22 cellular contexts compared by ENCODE assay signal in the genomic region with DNA sequence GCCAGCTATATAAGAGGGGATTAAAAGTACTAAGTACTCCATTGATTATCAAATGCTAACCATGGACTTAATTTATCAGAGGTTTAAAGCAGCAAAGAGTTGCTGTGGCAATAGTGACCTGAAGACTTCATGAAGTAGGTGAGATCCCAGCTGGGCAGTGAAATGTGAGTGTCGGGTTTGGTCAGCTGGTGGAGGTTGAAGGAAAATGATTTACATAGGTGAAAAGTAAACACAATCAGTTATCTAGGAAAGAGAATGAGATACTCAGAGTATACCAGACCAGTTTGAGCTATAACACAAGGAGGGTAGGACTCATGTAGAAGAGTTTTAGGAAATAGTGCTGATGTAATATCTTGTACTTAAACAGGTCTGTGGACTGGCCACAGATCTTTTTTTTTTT. TPM values are rescaled to one million over a fixed set of nuclear protein-coding genes. Genes with fewer than 3 reads are reported as not detected.
DNase-seq lines count a peak whose midpoint lies in the region; ATAC-seq, FAIRE-seq and TF ChIP-seq lines count a peak whose summit lies in the region.
"Had no signal": no experiment of that assay in that cellular context is flagged by ENCODE, and none has a peak within 500 bp of the region (broad histone marks: within the 10 kb centered on the region; RNA-seq: fewer than 3 reads in every experiment).

No MANE protein-coding gene starts in this region.

- H3K9me3 Mint-ChIP-seq in activated naive CD8-positive, alpha-beta T cell (ENCODE audit: low read depth): no peaks in the 10 kb centered on the region
- no peaks in the 10 kb centered on the region for H3K9me3 Mint-ChIP-seq in activated naive CD8-positive, alpha-beta T cell treated with anti-CD3 and anti-CD28 coated beads, Interleukin-2, amount 50 U/mL, for 24 hours

- H3K4me3 ChIP-seq in pancreas (no peak overlapping the region), PC-3 (ENCODE audit: low read length) (no peak overlapping the region)
- H3K4me3 ChIP-seq: GM23248 had no signal

- H3K27ac Mint-ChIP-seq in activated naive CD8-positive, alpha-beta T cell: peak overlapping the region; percentile 7
- H3K27ac Mint-ChIP-seq in activated naive CD8-positive, alpha-beta T cell treated with anti-CD3 and anti-CD28 coated beads, Interleukin-2, amount 50 U/mL, for 24 hours: no peak overlapping the region

- POLR2A ChIA-PET in PC-3 (lab: Charles Lee; ENCODE audit: unreplicated experiment): interaction anchor here (0.6 kb wide), 1 partner anchor 16 kb away, joined by 3 read pairs; no protein-coding TSS in a partner anchor

- no peak for FAIRE-seq in pancreas (lab: Jason Lieb, UNC)
- FAIRE-seq in frontal cortex (lab: Jason Lieb, UNC): no peak
- FAIRE-seq: D721Med, GM12891 had no signal

- H3K27me3 ChIP-seq in pancreas (no peaks in the 10 kb centered on the region), PC-3 (ENCODE audit: low read length) (no peaks in the 10 kb centered on the region)

- TF ChIP-seq CTCF in pancreas (IDR thresholded peaks at IDR 0.05): no peak
- no peak for TF ChIP-seq CTCF in PC-3 (conservative IDR thresholded peaks at IDR 0.05; ENCODE audit: low read depth, low read length)

- H3K9ac ChIP-seq in PC-3 (ENCODE audit: low read length): no peak overlapping the region
- H3K9ac ChIP-seq: GM23248, KMS-11 had no signal

- no peak overlapping the region for H3K4me2 ChIP-seq in PC-3 (ENCODE audit: low read length)
- H3K4me2 ChIP-seq: KMS-11 had no signal

- no peaks in the 10 kb centered on the region for H3K9me3 ChIP-seq in pancreas
- no peaks in the 10 kb centered on the region for H3K9me3 ChIP-seq in PC-3 (ENCODE audit: low read length)

- H3K79me2 ChIP-seq in PC-3 (ENCODE audit: low read length): no peaks in the 10 kb centered on the region

- H3K27ac ChIP-seq in pancreas: no peak overlapping the region
- H3K27ac ChIP-seq in PC-3 (ENCODE audit: low read length): no peak overlapping the region
- H3K27ac ChIP-seq: GM23248, KMS-11 had no signal

- H4K20me1 ChIP-seq in PC-3 (ENCODE audit: low read length): no peaks in the 10 kb centered on the region

- no peaks in the 10 kb centered on the region for H3K9me2 ChIP-seq in PC-3 (replicated peaks; ENCODE audit: low read length)

- intact Hi-C loops in pancreas (cut with DNase I): no loop called here
- intact Hi-C loops in PC-3 (cut with micrococcal nuclease): no loop called here

- BruUV-seq in PC-3 (replicated peaks; lab: Mats Ljungman, UMichigan): no TSS peak

- H3K4me1 ChIP-seq in pancreas (peaks cover 0 to 12% (median 6%) of the 10 kb centered on the region in 3 donors), PC-3 (ENCODE audit: insufficient read depth, low read length) (peaks cover 13% of the 10 kb centered on the region)

- no peak overlapping the region for H3K4me3 Mint-ChIP-seq in activated naive CD8-positive, alpha-beta T cell
- H3K4me3 Mint-ChIP-seq in activated naive CD8-positive, alpha-beta T cell treated with anti-CD3 and anti-CD28 coated beads, Interleukin-2, amount 50 U/mL, for 24 hours: no peak overlapping the region

- peaks cover 4% of the 10 kb centered on the region for H3F3A ChIP-seq in PC-3 (ENCODE audit: low read length, unreplicated experiment)

- no peak for DNase-seq in activated naive CD8-positive, alpha-beta T cell treated with anti-CD3 and anti-CD28 coated beads, Interleukin-2, amount 50 U/mL, for 24 hours
- DNase-seq in HuH-7.5 (ENCODE audit: low spot score): peak; percentile 19
- DNase-seq in SHP77 treated with DMSO at 0.1 percent for 48 hours (lab: John Stamatoyannopoulos, UW): peak; percentile 38
- DNase-seq in pancreas: no peak
- no peak for DNase-seq in PC-3
- DNase-seq in foreskin melanocyte: no peak
- no peak for DNase-seq in frontal cortex (ENCODE audit: low spot score in 2 of 2)
- DNase-seq: GF-D8, GM23248, H7, IMR-90, MM.1S, NCI-H1694 treated with DMSO at 0.1 percent for 48 hours, NCI-H2081, NCI-H2227 treated with DMSO at 0.1 percent for 48 hours, NCI-H774, Right ventricle myocardium superior, RPMI8226 had no signal

- H3K36me3 Mint-ChIP-seq in activated naive CD8-positive, alpha-beta T cell: peaks cover 10% of the 10 kb centered on the region
- H3K36me3 Mint-ChIP-seq in activated naive CD8-positive, alpha-beta T cell treated with anti-CD3 and anti-CD28 coated beads, Interleukin-2, amount 50 U/mL, for 24 hours (ENCODE audit: low read depth): peaks cover 8% of the 10 kb centered on the region

- WGBS in pancreas, 2 donors: 31 to 48% methylated on average over 1 of the region's 1 CpG

- no peak overlapping the region for H2AFZ ChIP-seq in PC-3 (ENCODE audit: low read length)
- H2AFZ ChIP-seq: GM23248 had no signal

- ATAC-seq in activated naive CD8-positive, alpha-beta T cell treated with anti-CD3 and anti-CD28 coated beads, Interleukin-2, amount 50 U/mL, for 24 hours: no peak
- peak in 3 of 4 donors; percentile 32 to 42 (median 38) for ATAC-seq in pancreas
- no peak for ATAC-seq in PC-3

- peaks cover 12% of the 10 kb centered on the region for H3K4me1 Mint-ChIP-seq in activated naive CD8-positive, alpha-beta T cell (ENCODE audit: low read depth)
- peaks cover 12% of the 10 kb centered on the region for H3K4me1 Mint-ChIP-seq in activated naive CD8-positive, alpha-beta T cell treated with anti-CD3 and anti-CD28 coated beads, Interleukin-2, amount 50 U/mL, for 24 hours

- no peaks in the 10 kb centered on the region for H3K27me3 Mint-ChIP-seq in activated naive CD8-positive, alpha-beta T cell
- H3K27me3 Mint-ChIP-seq in activated naive CD8-positive, alpha-beta T cell treated with anti-CD3 and anti-CD28 coated beads, Interleukin-2, amount 50 U/mL, for 24 hours: no peaks in the 10 kb centered on the region

- H3K36me3 ChIP-seq in pancreas (no peaks in the 10 kb centered on the region), PC-3 (ENCODE audit: low read depth, low read length) (peaks cover 4% of the 10 kb centered on the region; the same call in 1 of the 2 replicates)

- CTCF ChIA-PET in PC-3 (lab: Charles Lee): no interaction called here

RNA-seq across cellular contexts. Expression of gene FBXO22, which starts 16.5 kb away (rescaled TPM):
- total RNA-seq in pancreas (10 to 100 TPM; 12.1 to 14.9 (median 12.7) TPM), PC-3 (2014; rRNA removed) (41.1 and 51.4 TPM in 2 replicates), frontal cortex (14.3 TPM)
- polyA plus RNA-seq in pancreas: 1 to 10 TPM; 3.1 to 7.1 TPM

RNA-seq across cellular contexts. Expression of gene UBE2Q2, which starts 43.9 kb away (rescaled TPM):
- total RNA-seq in pancreas: 10 to 100 TPM in 4 of 6 donors, 1 to 10 TPM in 2; 8.7 to 19.4 (median 10.6) TPM
- 10 to 100 TPM; 10.9 to 15.8 TPM for polyA plus RNA-seq in pancreas
- 18.5 and 20.3 TPM in 2 replicates for total RNA-seq in PC-3 (2014; rRNA removed)
- 79.9 TPM for total RNA-seq in frontal cortex

Comparison
In these comparisons a context has a peak if more than half of its experiments do, and no peak if none do; other contexts are left out.
1. ATAC-seq: peak in pancreas (3 of 4); none in activated naive CD8-positive, alpha-beta T cell treated with anti-CD3 and anti-CD28 coated beads, Interleukin-2, amount 50 U/mL, for 24 hours (single experiment) and PC-3 (single experiment).
2. DNase-seq: peak in HuH-7.5 (single experiment) and SHP77 treated with DMSO at 0.1 percent for 48 hours (single experiment); none in activated naive CD8-positive, alpha-beta T cell treated with anti-CD3 and anti-CD28 coated beads, Interleukin-2, amount 50 U/mL, for 24 hours (single experiment), pancreas (0 of 6), PC-3 (single experiment), foreskin melanocyte (single experiment) and frontal cortex (0 of 2).